In the genomic region with DNA sequence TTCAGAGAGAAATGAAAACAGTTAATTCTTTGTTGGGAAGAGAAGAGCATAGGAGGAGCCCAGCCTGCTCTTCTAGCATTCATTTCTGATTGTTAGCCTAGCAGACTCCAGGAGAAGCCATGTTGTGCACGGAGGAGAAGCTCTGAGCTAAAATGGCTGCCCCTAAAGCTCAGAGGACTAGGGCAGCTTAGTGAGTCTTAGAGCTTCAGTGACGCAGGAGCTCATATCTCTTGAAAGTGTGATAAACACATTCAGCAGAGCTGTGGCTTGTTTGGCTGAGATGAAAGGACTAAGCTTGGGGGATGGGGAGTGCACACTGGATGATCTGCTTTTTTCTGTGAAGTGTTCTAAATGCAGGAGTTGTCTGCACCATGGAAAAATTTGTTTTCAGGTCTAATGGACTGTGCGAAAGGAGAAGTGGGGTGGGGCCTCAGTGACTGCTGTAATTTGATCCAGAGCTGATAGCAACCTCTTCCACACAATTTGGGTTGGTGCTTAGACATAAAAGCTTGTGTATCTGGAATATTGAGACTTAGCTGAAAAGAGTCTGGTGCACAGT, we compare ENCODE assay signal across 8 cellular contexts. TPM values are rescaled to one million over a fixed set of nuclear protein-coding genes. Genes with fewer than 3 reads are reported as not detected.
A peak's percentile ranks its signal among the peaks of the same experiment; 100 is the strongest.
DNase-seq lines count a peak whose midpoint lies in the region; ATAC-seq and TF ChIP-seq lines count a peak whose summit lies in the region.

No MANE protein-coding gene starts in this region.

- BruUV-seq in Panc1 (replicated peaks; lab: Mats Ljungman, UMichigan) = no TSS peak

- peak in 5 of 6 experiments; percentile 1 to 60 (median 42) for DNase-seq in stimulated activated naive CD4-positive, alpha-beta T cell (lab: John Stamatoyannopoulos, UW)
- DNase-seq in stimulated activated naive CD4-positive, alpha-beta T cell treated with Interleukin-2 at 50 U/mL for 16 hours (lab: John Stamatoyannopoulos, UW) = no peak
- DNase-seq in Panc1 (ENCODE audit: low read depth, low spot score) (no peak), epithelial cell of proximal tubule (ENCODE audit: low read depth) (no peak), myocyte (ENCODE audit: low read depth) (peak; percentile 32)

- H3K27me3 ChIP-seq in Panc1 (ENCODE audit: control insufficient read depth, insufficient read depth, low read length) = no peaks in the 10 kb centered on the region

- TF ChIP-seq CTCF in Panc1 (IDR thresholded peaks at IDR 0.05) (no peak), epithelial cell of proximal tubule (conservative IDR thresholded peaks at IDR 0.05; ENCODE audit: low read depth, low read length) (no peak)

- intact Hi-C loops in Panc1 (cut with micrococcal nuclease; ENCODE audit: unreplicated experiment) = no loop called here

- in situ Hi-C loops in Panc1 (cut with HindIII; ENCODE audit: low pct_unique_long_range_greater_than_20kb, low sequenced_read_pairs) = no loop called here

- CTCF ChIA-PET in Panc1 (lab: Charles Lee) = no interaction called here

- POLR2A ChIA-PET in Panc1 (lab: Charles Lee) = no interaction called here

- peak overlapping the region; percentile 51; the same call in 1 of the 2 replicates for H3K27ac ChIP-seq in Panc1 (ENCODE audit: low read length)

- ATAC-seq in Panc1 (peak; percentile 58; the same call in 1 of the 2 replicates), HG03159 (IDR thresholded peaks at IDR 0.05; ENCODE audit: unreplicated experiment) (no peak), GM21447 (IDR thresholded peaks at IDR 0.05; ENCODE audit: unreplicated experiment) (no peak), HG02884 (IDR thresholded peaks at IDR 0.05; ENCODE audit: unreplicated experiment) (no peak)

- H3K4me3 ChIP-seq in Panc1 (ENCODE audit: low read depth in 2 of 2, low read length in 2 of 2) (no peak overlapping the region), epithelial cell of proximal tubule (ENCODE audit: low read depth, low read length) (peak overlapping the region; percentile 29)

- peaks cover 22% of the 10 kb centered on the region for H3K4me1 ChIP-seq in Panc1 (ENCODE audit: control insufficient read depth, insufficient read depth, low read length)

- H3K9me3 ChIP-seq in Panc1 (ENCODE audit: control insufficient read depth, insufficient read depth, low read depth, low read length) = no peaks in the 10 kb centered on the region

- no peaks in the 10 kb centered on the region; the same call in 1 of the 2 replicates for H3K36me3 ChIP-seq in Panc1 (ENCODE audit: control insufficient read depth, insufficient read depth, low read length)

RNA-seq across cellular contexts. Expression of gene ZNF462, which starts 58.5 kb away (rescaled TPM):
- 34.8 TPM for total RNA-seq in Panc1 (2021; ENCODE audit: unreplicated experiment)
- polyA plus RNA-seq in Panc1 (2012; ENCODE audit: insufficient read length) = 7.4 TPM
- total RNA-seq in epithelial cell of proximal tubule = 8.8 and 22.1 TPM in 2 replicates
- total RNA-seq in myocyte = 10.8 and 14.7 TPM in 2 replicates
- 7.1 TPM for polyA plus RNA-seq in myocyte (2012)

Comparison
In these comparisons a context has a peak if more than half of its experiments do, and no peak if none do; other contexts are left out.
1. DNase-seq: peak in stimulated activated naive CD4-positive, alpha-beta T cell (5 of 6) and myocyte (single experiment); none in stimulated activated naive CD4-positive, alpha-beta T cell treated with Interleukin-2 at 50 U/mL for 16 hours (single experiment), Panc1 (single experiment) and epithelial cell of proximal tubule (single experiment).